ENCODE assay signal across 13 cellular contexts in the genomic region with DNA sequence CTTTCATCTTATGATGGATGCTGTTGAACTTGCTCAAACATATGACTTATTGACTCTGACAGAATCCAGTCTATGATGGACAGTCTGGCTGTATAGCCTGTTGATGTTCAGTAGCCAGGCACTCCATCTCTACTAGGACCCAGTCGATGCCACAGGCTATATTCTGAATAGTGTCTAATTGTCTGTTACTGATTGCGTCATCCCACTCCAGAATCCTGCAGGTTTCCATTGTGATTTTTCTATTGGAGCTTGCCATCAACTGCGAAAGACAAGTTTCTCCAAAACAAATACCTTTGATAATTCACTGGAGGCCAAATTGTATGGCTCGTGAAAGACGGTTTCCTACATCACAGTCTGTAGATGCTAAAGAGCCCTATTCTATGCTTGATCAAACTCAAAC.
"Had no signal": no experiment of that assay in that cellular context is flagged by ENCODE, and none has a peak within 500 bp of the region (broad histone marks: within the 10 kb centered on the region; RNA-seq: fewer than 3 reads in every experiment).

No MANE protein-coding gene starts in this region.

- ATAC-seq: esophagus mucosa, heart left ventricle, pancreas, right cardiac atrium had no signal

- H3K27ac ChIP-seq: dorsolateral prefrontal cortex, heart left ventricle, pancreas had no signal

- DNase-seq: dorsolateral prefrontal cortex; effector CD8-positive, alpha-beta T cell; heart left ventricle; hypothalamus; kidney glomerular epithelial cell; naive B cell; occipital lobe; pancreas; right cardiac atrium; stimulated activated CD4-positive, alpha-beta T cell treated with anti-CD3 and anti-CD28 coated beads, Interleukin-2, amount 100 ng/mL, for 48 hours; stimulated activated naive CD4-positive, alpha-beta T cell treated with Interleukin-2 at 50 U/mL for 16 hours had no signal

- H3K27me3 ChIP-seq: dorsolateral prefrontal cortex, heart left ventricle, pancreas had no signal

- H3K4me2 ChIP-seq: smooth muscle cell had no signal

- H3K4me1 ChIP-seq: heart left ventricle, pancreas had no signal

- H3K4me3 ChIP-seq: dorsolateral prefrontal cortex, heart left ventricle, pancreas, smooth muscle cell had no signal

- H3K36me3 ChIP-seq: heart left ventricle, pancreas had no signal

- H3K9me3 ChIP-seq: heart left ventricle, pancreas had no signal
